ENCODE assay signal across 1 cellular context in the genomic region with DNA sequence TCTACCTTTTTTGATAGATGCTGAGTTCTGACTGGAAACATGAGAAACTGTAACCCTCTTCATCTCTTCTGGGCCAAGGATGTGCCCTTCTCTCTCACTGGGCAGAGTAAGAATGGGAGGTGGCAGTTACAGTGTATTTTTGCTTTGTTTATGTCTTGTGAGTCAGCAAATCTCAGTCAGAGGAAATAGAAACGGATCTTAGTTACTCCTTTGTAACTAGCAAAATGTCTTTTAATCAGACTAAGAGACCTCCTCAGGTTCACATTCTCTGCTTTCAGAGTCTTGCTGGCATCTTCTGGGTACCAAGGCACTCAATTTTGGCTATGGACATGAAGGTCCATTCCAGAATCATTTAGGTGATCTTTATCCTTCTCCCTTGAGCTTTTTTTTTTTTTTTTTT.
TF ChIP-seq lines count a peak whose summit lies in the region.

No MANE protein-coding gene starts in this region.

TF ChIP-seq in GM23338, 12 proteins besides CTCF, POLR2A, EP300 and RAD21 (continued from another document):
- TF ChIP-seq, protein P1, sequence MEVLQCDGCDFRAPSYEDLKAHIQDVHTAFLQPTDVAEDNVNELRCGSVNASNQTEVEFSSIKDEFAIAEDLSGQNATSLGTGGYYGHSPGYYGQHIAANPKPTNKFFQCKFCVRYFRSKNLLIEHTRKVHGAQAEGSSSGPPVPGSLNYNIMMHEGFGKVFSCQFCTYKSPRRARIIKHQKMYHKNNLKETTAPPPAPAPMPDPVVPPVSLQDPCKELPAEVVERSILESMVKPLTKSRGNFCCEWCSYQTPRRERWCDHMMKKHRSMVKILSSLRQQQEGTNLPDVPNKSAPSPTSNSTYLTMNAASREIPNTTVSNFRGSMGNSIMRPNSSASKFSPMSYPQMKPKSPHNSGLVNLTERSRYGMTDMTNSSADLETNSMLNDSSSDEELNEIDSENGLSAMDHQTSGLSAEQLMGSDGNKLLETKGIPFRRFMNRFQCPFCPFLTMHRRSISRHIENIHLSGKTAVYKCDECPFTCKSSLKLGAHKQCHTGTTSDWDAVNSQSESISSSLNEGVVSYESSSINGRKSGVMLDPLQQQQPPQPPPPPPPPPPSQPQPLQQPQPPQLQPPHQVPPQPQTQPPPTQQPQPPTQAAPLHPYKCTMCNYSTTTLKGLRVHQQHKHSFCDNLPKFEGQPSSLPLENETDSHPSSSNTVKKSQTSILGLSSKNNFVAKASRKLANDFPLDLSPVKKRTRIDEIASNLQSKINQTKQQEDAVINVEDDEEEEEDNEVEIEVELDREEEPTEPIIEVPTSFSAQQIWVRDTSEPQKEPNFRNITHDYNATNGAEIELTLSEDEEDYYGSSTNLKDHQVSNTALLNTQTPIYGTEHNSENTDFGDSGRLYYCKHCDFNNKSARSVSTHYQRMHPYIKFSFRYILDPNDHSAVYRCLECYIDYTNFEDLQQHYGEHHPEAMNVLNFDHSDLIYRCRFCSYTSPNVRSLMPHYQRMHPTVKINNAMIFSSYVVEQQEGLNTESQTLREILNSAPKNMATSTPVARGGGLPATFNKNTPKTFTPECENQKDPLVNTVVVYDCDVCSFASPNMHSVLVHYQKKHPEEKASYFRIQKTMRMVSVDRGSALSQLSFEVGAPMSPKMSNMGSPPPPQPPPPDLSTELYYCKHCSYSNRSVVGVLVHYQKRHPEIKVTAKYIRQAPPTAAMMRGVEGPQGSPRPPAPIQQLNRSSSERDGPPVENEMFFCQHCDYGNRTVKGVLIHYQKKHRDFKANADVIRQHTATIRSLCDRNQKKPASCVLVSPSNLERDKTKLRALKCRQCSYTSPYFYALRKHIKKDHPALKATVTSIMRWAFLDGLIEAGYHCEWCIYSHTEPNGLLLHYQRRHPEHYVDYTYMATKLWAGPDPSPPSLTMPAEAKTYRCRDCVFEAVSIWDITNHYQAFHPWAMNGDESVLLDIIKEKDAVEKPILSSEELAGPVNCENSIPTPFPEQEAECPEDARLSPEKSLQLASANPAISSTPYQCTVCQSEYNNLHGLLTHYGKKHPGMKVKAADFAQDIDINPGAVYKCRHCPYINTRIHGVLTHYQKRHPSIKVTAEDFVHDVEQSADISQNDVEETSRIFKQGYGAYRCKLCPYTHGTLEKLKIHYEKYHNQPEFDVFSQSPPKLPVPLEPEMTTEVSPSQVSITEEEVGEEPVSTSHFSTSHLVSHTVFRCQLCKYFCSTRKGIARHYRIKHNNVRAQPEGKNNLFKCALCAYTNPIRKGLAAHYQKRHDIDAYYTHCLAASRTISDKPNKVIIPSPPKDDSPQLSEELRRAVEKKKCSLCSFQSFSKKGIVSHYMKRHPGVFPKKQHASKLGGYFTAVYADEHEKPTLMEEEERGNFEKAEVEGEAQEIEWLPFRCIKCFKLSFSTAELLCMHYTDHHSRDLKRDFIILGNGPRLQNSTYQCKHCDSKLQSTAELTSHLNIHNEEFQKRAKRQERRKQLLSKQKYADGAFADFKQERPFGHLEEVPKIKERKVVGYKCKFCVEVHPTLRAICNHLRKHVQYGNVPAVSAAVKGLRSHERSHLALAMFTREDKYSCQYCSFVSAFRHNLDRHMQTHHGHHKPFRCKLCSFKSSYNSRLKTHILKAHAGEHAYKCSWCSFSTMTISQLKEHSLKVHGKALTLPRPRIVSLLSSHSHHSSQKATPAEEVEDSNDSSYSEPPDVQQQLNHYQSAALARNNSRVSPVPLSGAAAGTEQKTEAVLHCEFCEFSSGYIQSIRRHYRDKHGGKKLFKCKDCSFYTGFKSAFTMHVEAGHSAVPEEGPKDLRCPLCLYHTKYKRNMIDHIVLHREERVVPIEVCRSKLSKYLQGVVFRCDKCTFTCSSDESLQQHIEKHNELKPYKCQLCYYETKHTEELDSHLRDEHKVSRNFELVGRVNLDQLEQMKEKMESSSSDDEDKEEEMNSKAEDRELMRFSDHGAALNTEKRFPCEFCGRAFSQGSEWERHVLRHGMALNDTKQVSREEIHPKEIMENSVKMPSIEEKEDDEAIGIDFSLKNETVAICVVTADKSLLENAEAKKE (CRISPR knock-in tag; IDR thresholded peaks at IDR 0.05) = no peak
- TF ChIP-seq, protein P2, sequence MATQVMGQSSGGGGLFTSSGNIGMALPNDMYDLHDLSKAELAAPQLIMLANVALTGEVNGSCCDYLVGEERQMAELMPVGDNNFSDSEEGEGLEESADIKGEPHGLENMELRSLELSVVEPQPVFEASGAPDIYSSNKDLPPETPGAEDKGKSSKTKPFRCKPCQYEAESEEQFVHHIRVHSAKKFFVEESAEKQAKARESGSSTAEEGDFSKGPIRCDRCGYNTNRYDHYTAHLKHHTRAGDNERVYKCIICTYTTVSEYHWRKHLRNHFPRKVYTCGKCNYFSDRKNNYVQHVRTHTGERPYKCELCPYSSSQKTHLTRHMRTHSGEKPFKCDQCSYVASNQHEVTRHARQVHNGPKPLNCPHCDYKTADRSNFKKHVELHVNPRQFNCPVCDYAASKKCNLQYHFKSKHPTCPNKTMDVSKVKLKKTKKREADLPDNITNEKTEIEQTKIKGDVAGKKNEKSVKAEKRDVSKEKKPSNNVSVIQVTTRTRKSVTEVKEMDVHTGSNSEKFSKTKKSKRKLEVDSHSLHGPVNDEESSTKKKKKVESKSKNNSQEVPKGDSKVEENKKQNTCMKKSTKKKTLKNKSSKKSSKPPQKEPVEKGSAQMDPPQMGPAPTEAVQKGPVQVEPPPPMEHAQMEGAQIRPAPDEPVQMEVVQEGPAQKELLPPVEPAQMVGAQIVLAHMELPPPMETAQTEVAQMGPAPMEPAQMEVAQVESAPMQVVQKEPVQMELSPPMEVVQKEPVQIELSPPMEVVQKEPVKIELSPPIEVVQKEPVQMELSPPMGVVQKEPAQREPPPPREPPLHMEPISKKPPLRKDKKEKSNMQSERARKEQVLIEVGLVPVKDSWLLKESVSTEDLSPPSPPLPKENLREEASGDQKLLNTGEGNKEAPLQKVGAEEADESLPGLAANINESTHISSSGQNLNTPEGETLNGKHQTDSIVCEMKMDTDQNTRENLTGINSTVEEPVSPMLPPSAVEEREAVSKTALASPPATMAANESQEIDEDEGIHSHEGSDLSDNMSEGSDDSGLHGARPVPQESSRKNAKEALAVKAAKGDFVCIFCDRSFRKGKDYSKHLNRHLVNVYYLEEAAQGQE (IDR thresholded peaks at IDR 0.05; ENCODE audit: unreplicated experiment) = no peak
- no peak for TF ChIP-seq ZNF331 (CRISPR knock-in tag; IDR thresholded peaks at IDR 0.05; ENCODE audit: low read depth)
